20 cellular contexts compared by ENCODE assay signal in genomic region chr11:5597953-5598352, GRCh38. TPM values are rescaled to one million over a fixed set of nuclear protein-coding genes. Genes with fewer than 3 reads are reported as not detected.
DNase-seq lines count a peak whose midpoint lies in the region; ATAC-seq and TF ChIP-seq lines count a peak whose summit lies in the region.
"Had no signal": no experiment of that assay in that cellular context is flagged by ENCODE, and none has a peak within 500 bp of the region (broad histone marks: within the 10 kb centered on the region; RNA-seq: fewer than 3 reads in every experiment).

No MANE protein-coding gene starts in this region.

- TF ChIP-seq CTCF in Panc1 (IDR thresholded peaks at IDR 0.05), result no peak
- TF ChIP-seq CTCF in fibroblast of villous mesenchyme (IDR thresholded peaks at IDR 0.05; ENCODE audit: insufficient read depth, low read depth, low read length), result no peak
- TF ChIP-seq CTCF in osteocyte (IDR thresholded peaks at IDR 0.05), result no peak
- TF ChIP-seq CTCF in gastroesophageal sphincter (IDR thresholded peaks at IDR 0.05), result no peak

- 47 to 57% methylated on average over 3 of the region's 3 CpGs for WGBS in GM23248 (ENCODE audit: low coverage in 1 of 2, low lambda C conversion rate in 2 of 2, missing lambda C conversion rate in 2 of 2), 2 experiments
- 17 to 41% methylated on average over 2 of the region's 3 CpGs for WGBS in gastroesophageal sphincter (ENCODE audit: low coverage in 1 of 2), 2 donors

- CTCF ChIA-PET in Panc1 (lab: Charles Lee), result no interaction called here

- TF ChIP-seq POLR2A in gastroesophageal sphincter (IDR thresholded peaks at IDR 0.05), result no peak

- no peak overlapping the region for H3K27ac ChIP-seq in GM23248
- peak overlapping the region; percentile 87 for H3K27ac ChIP-seq in Panc1 (ENCODE audit: low read length)
- H3K27ac ChIP-seq in gastroesophageal sphincter, result no peak overlapping the region
- H3K27ac ChIP-seq: heart right ventricle, suprapubic skin had no signal

- H3K4me3 Mint-ChIP-seq in osteocyte (ENCODE audit: unreplicated experiment), result no peak overlapping the region
- H3K4me3 Mint-ChIP-seq: activated CD8-positive, alpha-beta T cell treated with anti-CD3 and anti-CD28 coated beads for 36 hours; dendritic cell treated with granulocyte-macrophage colony-stimulating factor and Interleukin-4, amounts not matched to agents 40 ng/mL and 50 ng/mL, for 4 days had no signal

- peaks cover 40% of the 10 kb centered on the region for H3K4me1 Mint-ChIP-seq in osteocyte (ENCODE audit: unreplicated experiment)

- intact Hi-C loops in Panc1 (cut with micrococcal nuclease; ENCODE audit: unreplicated experiment), result loop anchor here (5.0 kb wide), 1 partner anchor 89 kb away; the partner anchor contains the start of genes TRIM22 and TRIM5

- H3K36me3 Mint-ChIP-seq in osteocyte (ENCODE audit: unreplicated experiment), result no peaks in the 10 kb centered on the region
- H3K36me3 Mint-ChIP-seq: naive thymus-derived CD8-positive, alpha-beta T cell had no signal

- H3K79me2 ChIP-seq in GM23248 (ENCODE audit: insufficient read depth), result no peaks in the 10 kb centered on the region

- no peaks in the 10 kb centered on the region for H3K9me2 ChIP-seq in GM23248 (ENCODE audit: insufficient read depth)

- no peak overlapping the region for H3K9ac ChIP-seq in GM23248

- H3K27me3 ChIP-seq in GM23248 (replicated peaks; ENCODE audit: insufficient read depth) (no peaks in the 10 kb centered on the region), Panc1 (ENCODE audit: control insufficient read depth, insufficient read depth, low read length) (no peaks in the 10 kb centered on the region), gastroesophageal sphincter (no peaks in the 10 kb centered on the region)
- H3K27me3 ChIP-seq: heart right ventricle, suprapubic skin had no signal

- H4K20me1 ChIP-seq in GM23248 (ENCODE audit: insufficient read depth), result no peaks in the 10 kb centered on the region

- peak; percentile 39; the same call in 1 of the 2 replicates for ATAC-seq in Panc1
- no peak for ATAC-seq in gastroesophageal sphincter
- ATAC-seq: activated CD8-positive, alpha-beta T cell treated with anti-CD3 and anti-CD28 coated beads for 36 hours; esophagus mucosa; heart right ventricle; left lobe of liver; naive thymus-derived CD8-positive, alpha-beta T cell had no signal

- TF ChIP-seq EP300 in gastroesophageal sphincter (IDR thresholded peaks at IDR 0.05), result no peak

- H3K9me3 Mint-ChIP-seq in osteocyte (ENCODE audit: unreplicated experiment), result no peaks in the 10 kb centered on the region
- H3K9me3 Mint-ChIP-seq: activated CD8-positive, alpha-beta T cell treated with anti-CD3 and anti-CD28 coated beads for 36 hours; dendritic cell treated with granulocyte-macrophage colony-stimulating factor and Interleukin-4, amounts not matched to agents 40 ng/mL and 50 ng/mL, for 4 days; naive thymus-derived CD8-positive, alpha-beta T cell had no signal

- POLR2A ChIA-PET in Panc1 (lab: Charles Lee), result interaction anchor here (0.5 kb wide), 1 partner anchor 9 kb away, joined by 9 read pairs; no protein-coding TSS in a partner anchor

- H3F3A ChIP-seq in GM23248 (ENCODE audit: insufficient read depth), result peaks cover 11% of the 10 kb centered on the region; the same call in 1 of the 2 replicates

- no peak overlapping the region for H3K27ac Mint-ChIP-seq in osteocyte (ENCODE audit: unreplicated experiment)
- H3K27ac Mint-ChIP-seq: activated CD8-positive, alpha-beta T cell treated with anti-CD3 and anti-CD28 coated beads for 36 hours; dendritic cell treated with granulocyte-macrophage colony-stimulating factor and Interleukin-4, amounts not matched to agents 40 ng/mL and 50 ng/mL, for 4 days had no signal

- H3K4me3 ChIP-seq in GM23248 (no peak overlapping the region), Panc1 (ENCODE audit: low read depth in 2 of 2, low read length in 2 of 2) (peak overlapping the region; percentile 77 to 97), fibroblast of villous mesenchyme (ENCODE audit: low read depth, low read length) (peak overlapping the region; percentile 81), gastroesophageal sphincter (no peak overlapping the region)
- H3K4me3 ChIP-seq: suprapubic skin had no signal

- H3K27me3 Mint-ChIP-seq in osteocyte (ENCODE audit: unreplicated experiment), result no peaks in the 10 kb centered on the region

- DNase-seq in GM23248 (no peak), Panc1 (ENCODE audit: low read depth, low spot score) (no peak), fibroblast of villous mesenchyme (ENCODE audit: low read depth) (no peak), osteocyte (ENCODE audit: extremely low spot score, unreplicated experiment) (peak; percentile 59), superior temporal gyrus (ENCODE audit: extremely low spot score) (no peak), NCI-H510A treated with DMSO at 0.1 percent for 48 hours (lab: John Stamatoyannopoulos, UW) (no peak), NCI-H2227 treated with DMSO at 0.1 percent for 48 hours (lab: John Stamatoyannopoulos, UW) (no peak)
- DNase-seq: activated CD8-positive, alpha-beta T cell treated with anti-CD3 and anti-CD28 coated beads for 36 hours; amygdala; C1 segment of cervical spinal cord; heart right ventricle; naive thymus-derived CD8-positive, alpha-beta T cell; NCI-H1930; NCI-H510A had no signal

- BruUV-seq in Panc1 (replicated peaks; lab: Mats Ljungman, UMichigan), result no TSS peak

- no peaks in the 10 kb centered on the region for H3K36me3 ChIP-seq in GM23248 (ENCODE audit: low read depth)
- H3K36me3 ChIP-seq in Panc1 (ENCODE audit: control insufficient read depth, insufficient read depth, low read length), result no peaks in the 10 kb centered on the region
- H3K36me3 ChIP-seq in gastroesophageal sphincter, result no peaks in the 10 kb centered on the region
- H3K36me3 ChIP-seq: heart right ventricle, suprapubic skin had no signal

- H3K4me1 ChIP-seq in GM23248 (ENCODE audit: insufficient read depth) (peaks cover 9% of the 10 kb centered on the region), Panc1 (ENCODE audit: control insufficient read depth, insufficient read depth, low read length) (peaks cover 37% of the 10 kb centered on the region), gastroesophageal sphincter (peaks cover 0 to 40% (median 5%) of the 10 kb centered on the region in 3 donors)

- no peaks in the 10 kb centered on the region for H3K9me3 ChIP-seq in GM23248 (ENCODE audit: low read depth)
- no peaks in the 10 kb centered on the region for H3K9me3 ChIP-seq in Panc1 (ENCODE audit: control insufficient read depth, insufficient read depth, low read depth, low read length)
- H3K9me3 ChIP-seq in gastroesophageal sphincter, result no peaks in the 10 kb centered on the region
- H3K9me3 ChIP-seq: heart right ventricle, suprapubic skin had no signal

- peak overlapping the region; percentile 95 for H3K4me2 ChIP-seq in GM23248 (ENCODE audit: unreplicated experiment)

- H2AFZ ChIP-seq in GM23248, result no peak overlapping the region

- in situ Hi-C loops in GM23248 (cut with MboI) (no loop called here), Panc1 (cut with HindIII; ENCODE audit: low pct_unique_long_range_greater_than_20kb, low sequenced_read_pairs) (no loop called here)

RNA-seq across cellular contexts. Expression of gene TRIM6, which starts 1.5 kb away (rescaled TPM):
- total RNA-seq in GM23248 (2014; rRNA removed; shearing (Covaris generic)), result 2.3 and 3.6 TPM in 2 replicates
- polyA plus RNA-seq in GM23248 (2016; fragmentation: Nextera tagmentation; extraction: Ambion mirVana), result 1.9 and 2.2 TPM in 2 replicates
- total RNA-seq in Panc1 (2021; ENCODE audit: unreplicated experiment) (53.8 TPM), fibroblast of villous mesenchyme (6.1 and 6.5 TPM in 2 replicates), osteocyte (1.9 TPM in 2 replicates), gastroesophageal sphincter (1 to 10 TPM; 1.6 to 5.6 (median 2.1) TPM)
- polyA plus RNA-seq in Panc1 (2012; ENCODE audit: insufficient read length), result 23.2 TPM
- total RNA-seq: naive thymus-derived CD8-positive, alpha-beta T cell had no signal
- polyA plus RNA-seq: naive thymus-derived CD8-positive, alpha-beta T cell had no signal

RNA-seq across cellular contexts. Expression of gene OR52B6, which starts 17.3 kb away (rescaled TPM):
- total RNA-seq in GM23248 (2014; rRNA removed; shearing (Covaris generic)), result not detected in 2 replicates
- polyA plus RNA-seq in GM23248 (2016; fragmentation: Nextera tagmentation; extraction: Ambion mirVana), result not detected in 2 replicates
- total RNA-seq in Panc1 (2021; ENCODE audit: unreplicated experiment), result not detected
- not detected for polyA plus RNA-seq in Panc1 (2012; ENCODE audit: insufficient read length)
- total RNA-seq in fibroblast of villous mesenchyme, result not detected in 2 replicates
- total RNA-seq in osteocyte, result not detected in 2 replicates
- not detected for total RNA-seq in gastroesophageal sphincter
- total RNA-seq: activated CD8-positive, alpha-beta T cell treated with anti-CD3 and anti-CD28 coated beads for 36 hours; esophagus mucosa; heart right ventricle; HT1080; left lobe of liver; naive thymus-derived CD8-positive, alpha-beta T cell; suprapubic skin had no signal
- polyA plus RNA-seq: heart right ventricle; naive thymus-derived CD8-positive, alpha-beta T cell had no signal

RNA-seq across cellular contexts. Expression of gene TRIM34, which starts 26.8 kb away (rescaled TPM):
- 5.1 and 12.1 TPM in 2 replicates for total RNA-seq in GM23248 (2014; rRNA removed; shearing (Covaris generic))
- polyA plus RNA-seq in GM23248 (2016; fragmentation: Nextera tagmentation; extraction: Ambion mirVana), result 3.9 and 4.0 TPM in 2 replicates
- total RNA-seq in Panc1 (2021; ENCODE audit: unreplicated experiment), result 1.5 TPM
- 2.7 TPM for polyA plus RNA-seq in Panc1 (2012; ENCODE audit: insufficient read length)
- total RNA-seq in fibroblast of villous mesenchyme, result 7.1 and 10.4 TPM in 2 replicates
- total RNA-seq in osteocyte, result 4.6 and 5.6 TPM in 2 replicates
- 1 to 10 TPM; 3.8 to 9.2 (median 4.5) TPM for total RNA-seq in gastroesophageal sphincter

RNA-seq across cellular contexts. Expression of gene OR52H1, which starts 49.6 kb away (rescaled TPM):
- not detected in 2 replicates for total RNA-seq in GM23248 (2014; rRNA removed; shearing (Covaris generic))
- polyA plus RNA-seq in GM23248 (2016; fragmentation: Nextera tagmentation; extraction: Ambion mirVana), result not detected in 2 replicates
- total RNA-seq in Panc1 (2021; ENCODE audit: unreplicated experiment) (0.15 TPM), fibroblast of villous mesenchyme (0.32 and 0.86 TPM in 2 replicates), osteocyte (not detected in 2 replicates), gastroesophageal sphincter (under 1 TPM in 1 of 4 donors, not detected in 3; 0.54 TPM)
- polyA plus RNA-seq in Panc1 (2012; ENCODE audit: insufficient read length), result not detected
- total RNA-seq: activated CD8-positive, alpha-beta T cell treated with anti-CD3 and anti-CD28 coated beads for 36 hours; esophagus mucosa; heart right ventricle; HT1080; naive thymus-derived CD8-positive, alpha-beta T cell had no signal
- polyA plus RNA-seq: heart right ventricle; naive thymus-derived CD8-positive, alpha-beta T cell had no signal

Comparison
In these comparisons a context has a peak if more than half of its experiments do, and no peak if none do; other contexts are left out.
1. H3K4me3 ChIP-seq: peak in Panc1 (2 of 2) and fibroblast of villous mesenchyme (single experiment); none in GM23248 (single experiment) and gastroesophageal sphincter (0 of 2).